15 cellular contexts compared by ENCODE assay signal in genomic region chr17:35521654-35522256, GRCh38. TPM values are rescaled to one million over a fixed set of nuclear protein-coding genes. Genes with fewer than 3 reads are reported as not detected.
DNase-seq lines count a peak whose midpoint lies in the region; ATAC-seq, FAIRE-seq and TF ChIP-seq lines count a peak whose summit lies in the region.
"Not testable (repeated sequence)": the region's sequence is repeated elsewhere in the genome, so short reads cannot be mapped to it uniquely, and the experiment has no call there.
"Had no signal": no experiment of that assay in that cellular context is flagged by ENCODE, and none has a peak within 500 bp of the region (broad histone marks: within the 10 kb centered on the region; RNA-seq: fewer than 3 reads in every experiment).

No MANE protein-coding gene starts in this region.

- CTCF ChIA-PET in CD4-positive, alpha-beta memory T cell (lab: Charles Lee; ENCODE audit: partially characterized antibody): interaction anchor here (1.1 to 12.1 kb wide), 5 partner anchors 9 to 209 kb away, joined by 3 to 107 read pairs (median 16); partner anchors contain the start of gene SLFN12L
- CTCF ChIA-PET in activated CD4-positive, alpha-beta T cell treated with anti-CD3 and anti-CD28 coated beads for 36 hours (lab: Charles Lee): interaction anchor here (0.6 to 2.4 kb wide), 4 partner anchors 11 to 209 kb away, joined by 3 to 10 read pairs (median 6); partner anchors contain the start of gene SLFN12L

- H3K9me3 ChIP-seq in CD4-positive, alpha-beta memory T cell (ENCODE audit: control insufficient read depth in 1 of 2, low read length in 2 of 2): not testable (repeated sequence)

- peaks cover 23% of the 10 kb centered on the region for H3K36me3 ChIP-seq in CD4-positive, alpha-beta memory T cell (ENCODE audit: insufficient read depth, low read length)
- not testable (repeated sequence) for H3K36me3 ChIP-seq in bronchial epithelial cell (ENCODE audit: control insufficient read depth, insufficient read depth, low read length)

- H3K4me1 ChIP-seq in CD4-positive, alpha-beta memory T cell (ENCODE audit: insufficient read depth, low read length): peaks cover 86% of the 10 kb centered on the region

- not testable (repeated sequence) for H3K27me3 ChIP-seq in CD4-positive, alpha-beta memory T cell (ENCODE audit: insufficient read depth, low read length); bronchial epithelial cell (ENCODE audit: control insufficient read depth, insufficient read depth, low read length)

- peak; percentile 45 to 84 (median 58) for DNase-seq in CD4-positive, alpha-beta memory T cell
- peak; percentile 67 for DNase-seq in M059J (ENCODE audit: low read depth)
- DNase-seq in SIG-M5 treated with dmso at 0.1 percent for 504 hours (lab: John Stamatoyannopoulos, UW; ENCODE audit: unreplicated experiment): peak; percentile 76
- peak; percentile 48 for DNase-seq in activated CD4-positive, alpha-beta T cell treated with anti-CD3 and anti-CD28 coated beads for 36 hours
- peak; percentile 51 for DNase-seq in bronchial epithelial cell (ENCODE audit: low read depth)
- peak in 6 of 10 donors; percentile 26 to 66 (median 42) for DNase-seq in naive thymus-derived CD8-positive, alpha-beta T cell

- H3K4me1 Mint-ChIP-seq in CD4-positive, alpha-beta memory T cell: peaks cover 84 to 98% (median 92%) of the 10 kb centered on the region in 4 donors
- peaks cover 92% of the 10 kb centered on the region for H3K4me1 Mint-ChIP-seq in activated CD4-positive, alpha-beta T cell treated with anti-CD3 and anti-CD28 coated beads for 36 hours
- H3K4me1 Mint-ChIP-seq in activated T-helper 17 cell treated with anti-CD3 and anti-CD28 coated beads, Interleukin-2, amount 50 U/mL, for 72 hours: peaks cover 80% of the 10 kb centered on the region
- peaks cover 70 to 100% (median 95%) of the 10 kb centered on the region in 4 donors for H3K4me1 Mint-ChIP-seq in naive thymus-derived CD8-positive, alpha-beta T cell
- peaks cover 98% of the 10 kb centered on the region for H3K4me1 Mint-ChIP-seq in stimulated activated naive CD8-positive, alpha-beta T cell treated with anti-CD3 and anti-CD28 coated beads, Interleukin-15, Interleukin-2, amounts not matched to agents 100 ng/mL and 50 ng/mL, for 24 hours (ENCODE audit: low read depth)

- intact Hi-C loops in CD4-positive, alpha-beta memory T cell (cut with micrococcal nuclease): loop anchor here (1.0 to 2.0 kb wide), 3 partner anchors 9 to 35 kb away; partner anchors contain the start of gene SLFN12L
- intact Hi-C loops in activated CD4-positive, alpha-beta T cell treated with anti-CD3 and anti-CD28 coated beads for 36 hours (cut with DNase I, micrococcal nuclease): not testable (repeated sequence)

- not testable (repeated sequence) for FAIRE-seq in bronchial epithelial cell (lab: Jason Lieb, UNC)

- H3K9me3 Mint-ChIP-seq in CD4-positive, alpha-beta memory T cell; activated CD4-positive, alpha-beta T cell treated with anti-CD3 and anti-CD28 coated beads for 36 hours (ENCODE audit: low read depth); activated T-helper 17 cell treated with anti-CD3 and anti-CD28 coated beads, Interleukin-2, amount 50 U/mL, for 72 hours; naive thymus-derived CD8-positive, alpha-beta T cell; stimulated activated naive CD8-positive, alpha-beta T cell treated with anti-CD3 and anti-CD28 coated beads, Interleukin-15, Interleukin-2, amounts not matched to agents 100 ng/mL and 50 ng/mL, for 24 hours: not testable (repeated sequence)

- POLR2A ChIA-PET in CD4-positive, alpha-beta memory T cell (lab: Charles Lee; ENCODE audit: partially characterized antibody): interaction anchor here (0.9 to 9.9 kb wide), 18 partner anchors 13 to 360 kb away, joined by 3 to 208 read pairs (median 4); partner anchors contain the start of genes AP2B1, PEX12, SLFN11 and SLFN12L
- POLR2A ChIA-PET in activated CD4-positive, alpha-beta T cell treated with anti-CD3 and anti-CD28 coated beads for 36 hours (lab: Charles Lee): not testable (repeated sequence)
- POLR2A ChIA-PET in naive thymus-derived CD8-positive, alpha-beta T cell (lab: Charles Lee): interaction anchor here (0.7 to 4.9 kb wide), 9 partner anchors 9 to 282 kb away, joined by 3 to 35 read pairs (median 5); partner anchors contain the start of genes SLFN12L, SLFN13 and SLFN5

- peak overlapping the region in 1 of 2 donors; percentile 10 for H3K4me3 ChIP-seq in CD4-positive, alpha-beta memory T cell (ENCODE audit: low read length in 2 of 2)
- not testable (repeated sequence) for H3K4me3 ChIP-seq in bronchial epithelial cell (ENCODE audit: low read depth, low read length)

- ATAC-seq in activated CD4-positive, alpha-beta T cell treated with anti-CD3 and anti-CD28 coated beads for 36 hours: peak; percentile 96
- ATAC-seq in activated T-helper 17 cell treated with anti-CD3 and anti-CD28 coated beads, Interleukin-2, amount 50 U/mL, for 72 hours (replicated peaks): peak; percentile 96
- ATAC-seq in naive thymus-derived CD8-positive, alpha-beta T cell: peak; percentile 96 to 98

- H3K27ac Mint-ChIP-seq in CD4-positive, alpha-beta memory T cell: peak overlapping the region; percentile 82 to 95 (median 91)
- H3K27ac Mint-ChIP-seq in activated CD4-positive, alpha-beta T cell treated with anti-CD3 and anti-CD28 coated beads for 36 hours: peak overlapping the region; percentile 83
- peak overlapping the region; percentile 30 for H3K27ac Mint-ChIP-seq in activated T-helper 17 cell treated with anti-CD3 and anti-CD28 coated beads, Interleukin-2, amount 50 U/mL, for 72 hours
- peak overlapping the region; percentile 34 to 96 (median 92) for H3K27ac Mint-ChIP-seq in naive thymus-derived CD8-positive, alpha-beta T cell
- peak overlapping the region; percentile 92 for H3K27ac Mint-ChIP-seq in stimulated activated naive CD8-positive, alpha-beta T cell treated with anti-CD3 and anti-CD28 coated beads, Interleukin-15, Interleukin-2, amounts not matched to agents 100 ng/mL and 50 ng/mL, for 24 hours

- not testable (repeated sequence) for TF ChIP-seq CTCF in bronchial epithelial cell (IDR thresholded peaks at IDR 0.05; ENCODE audit: insufficient read depth, low read length, severe bottlenecking)

- peak overlapping the region; percentile 54 for H3K27ac ChIP-seq in CD4-positive, alpha-beta memory T cell (ENCODE audit: low read depth, low read length)

- H3K4me3 Mint-ChIP-seq in CD4-positive, alpha-beta memory T cell: peak overlapping the region; percentile 77 to 91 (median 81)
- H3K4me3 Mint-ChIP-seq in activated CD4-positive, alpha-beta T cell treated with anti-CD3 and anti-CD28 coated beads for 36 hours: peak overlapping the region; percentile 15
- H3K4me3 Mint-ChIP-seq in activated T-helper 17 cell treated with anti-CD3 and anti-CD28 coated beads, Interleukin-2, amount 50 U/mL, for 72 hours: peak overlapping the region; percentile 59
- H3K4me3 Mint-ChIP-seq in naive thymus-derived CD8-positive, alpha-beta T cell: peak overlapping the region; percentile 39 to 89 (median 80)
- H3K4me3 Mint-ChIP-seq in stimulated activated naive CD8-positive, alpha-beta T cell treated with anti-CD3 and anti-CD28 coated beads, Interleukin-15, Interleukin-2, amounts not matched to agents 100 ng/mL and 50 ng/mL, for 24 hours: peak overlapping the region; percentile 67

- H3K27me3 Mint-ChIP-seq in CD4-positive, alpha-beta memory T cell; activated CD4-positive, alpha-beta T cell treated with anti-CD3 and anti-CD28 coated beads for 36 hours; activated T-helper 17 cell treated with anti-CD3 and anti-CD28 coated beads, Interleukin-2, amount 50 U/mL, for 72 hours; naive thymus-derived CD8-positive, alpha-beta T cell; stimulated activated naive CD8-positive, alpha-beta T cell treated with anti-CD3 and anti-CD28 coated beads, Interleukin-15, Interleukin-2, amounts not matched to agents 100 ng/mL and 50 ng/mL, for 24 hours: not testable (repeated sequence)

- H3K36me3 Mint-ChIP-seq in CD4-positive, alpha-beta memory T cell: peaks cover 71 to 73% of the 10 kb centered on the region in 2 donors
- H3K36me3 Mint-ChIP-seq in activated CD4-positive, alpha-beta T cell treated with anti-CD3 and anti-CD28 coated beads for 36 hours (ENCODE audit: low read depth): peaks cover 60% of the 10 kb centered on the region
- peaks cover 89% of the 10 kb centered on the region for H3K36me3 Mint-ChIP-seq in activated T-helper 17 cell treated with anti-CD3 and anti-CD28 coated beads, Interleukin-2, amount 50 U/mL, for 72 hours (ENCODE audit: low read depth)
- H3K36me3 Mint-ChIP-seq in naive thymus-derived CD8-positive, alpha-beta T cell: peaks cover 0 to 76% (median 37%) of the 10 kb centered on the region in 3 donors
- H3K36me3 Mint-ChIP-seq in stimulated activated naive CD8-positive, alpha-beta T cell treated with anti-CD3 and anti-CD28 coated beads, Interleukin-15, Interleukin-2, amounts not matched to agents 100 ng/mL and 50 ng/mL, for 24 hours (ENCODE audit: low read depth): peaks cover 75% of the 10 kb centered on the region

RNA-seq across cellular contexts. Expression of gene SLFN12L, which starts 15.7 kb away (rescaled TPM):
- 10 to 100 TPM; 75.4 to 78.8 TPM for total RNA-seq in CD4-positive, alpha-beta memory T cell
- polyA plus RNA-seq in CD4-positive, alpha-beta memory T cell: 10 to 100 TPM; 13.4 to 23.0 TPM
- total RNA-seq in M059J (2014; rRNA removed; shearing (Covaris generic)): 0.37 and 1.4 TPM in 2 replicates
- 10 to 100 TPM; 23.3 to 23.7 TPM for total RNA-seq in activated CD4-positive, alpha-beta T cell treated with anti-CD3 and anti-CD28 coated beads for 36 hours
- total RNA-seq in activated T-helper 17 cell treated with anti-CD3 and anti-CD28 coated beads, Interleukin-2, amount 50 U/mL, for 72 hours: 10 to 100 TPM; 56.1 to 72.2 TPM
- total RNA-seq in bronchial epithelial cell: under 0.01 and 0.13 TPM in 2 replicates
- 10 to 100 TPM; 44.7 to 51.1 TPM for total RNA-seq in naive thymus-derived CD8-positive, alpha-beta T cell
- polyA plus RNA-seq in naive thymus-derived CD8-positive, alpha-beta T cell: 10 to 100 TPM in 2 of 3 donors, 1 to 10 TPM in 1; 9.6 to 12.3 (median 10.9) TPM
- total RNA-seq: glomerular endothelial cell had no signal
- polyA plus RNA-seq: GM23248, SK-N-SH had no signal

RNA-seq across cellular contexts. Expression of gene SLFN14, which starts 38.9 kb away (rescaled TPM):
- total RNA-seq in CD4-positive, alpha-beta memory T cell: not detected
- polyA plus RNA-seq in CD4-positive, alpha-beta memory T cell: under 1 TPM in 1 of 2 donors, not detected in 1; 0.18 TPM
- not detected in 2 replicates for total RNA-seq in M059J (2014; rRNA removed; shearing (Covaris generic))
- total RNA-seq in activated CD4-positive, alpha-beta T cell treated with anti-CD3 and anti-CD28 coated beads for 36 hours: not detected
- under 1 TPM in 1 of 2 donors, not detected in 1; 0.08 TPM for total RNA-seq in activated T-helper 17 cell treated with anti-CD3 and anti-CD28 coated beads, Interleukin-2, amount 50 U/mL, for 72 hours
- not detected in 2 replicates for total RNA-seq in bronchial epithelial cell
- total RNA-seq in naive thymus-derived CD8-positive, alpha-beta T cell: not detected
- polyA plus RNA-seq in naive thymus-derived CD8-positive, alpha-beta T cell: under 1 TPM; 0.06 to 0.33 (median 0.13) TPM
- total RNA-seq: body of pancreas, esophagus muscularis mucosa, GM23248, posterior vena cava, subcutaneous adipose tissue had no signal
- polyA plus RNA-seq: GM23248, SK-N-SH had no signal

RNA-seq across cellular contexts. Expression of gene PEX12, which starts 56.6 kb away (rescaled TPM):
- 1 to 10 TPM; 8.2 to 8.5 TPM for total RNA-seq in CD4-positive, alpha-beta memory T cell
- polyA plus RNA-seq in CD4-positive, alpha-beta memory T cell: 1 to 10 TPM; 1.3 to 2.8 TPM
- 7.0 and 8.8 TPM in 2 replicates for total RNA-seq in M059J (2014; rRNA removed; shearing (Covaris generic))
- total RNA-seq in activated CD4-positive, alpha-beta T cell treated with anti-CD3 and anti-CD28 coated beads for 36 hours: 1 to 10 TPM; 5.7 to 6.1 TPM
- total RNA-seq in activated T-helper 17 cell treated with anti-CD3 and anti-CD28 coated beads, Interleukin-2, amount 50 U/mL, for 72 hours: 1 to 10 TPM; 1.9 to 2.6 TPM
- 1.8 and 2.9 TPM in 2 replicates for total RNA-seq in bronchial epithelial cell
- total RNA-seq in naive thymus-derived CD8-positive, alpha-beta T cell: 1 to 10 TPM; 6.8 TPM
- 1 to 10 TPM; 1.7 to 2.5 (median 1.9) TPM for polyA plus RNA-seq in naive thymus-derived CD8-positive, alpha-beta T cell

Comparison
In these comparisons a context has a peak if more than half of its experiments do, and no peak if none do; other contexts are left out.
1. H3K27ac Mint-ChIP-seq: peak in every context shown above with its lines; median percentile 92 in naive thymus-derived CD8-positive, alpha-beta T cell; 92 in stimulated activated naive CD8-positive, alpha-beta T cell treated with anti-CD3 and anti-CD28 coated beads, Interleukin-15, Interleukin-2, amounts not matched to agents 100 ng/mL and 50 ng/mL, for 24 hours; 91 in CD4-positive, alpha-beta memory T cell; 83 in activated CD4-positive, alpha-beta T cell treated with anti-CD3 and anti-CD28 coated beads for 36 hours; 30 in activated T-helper 17 cell treated with anti-CD3 and anti-CD28 coated beads, Interleukin-2, amount 50 U/mL, for 72 hours.
2. H3K4me3 Mint-ChIP-seq: peak in every context shown above with its lines; median percentile 81 in CD4-positive, alpha-beta memory T cell; 80 in naive thymus-derived CD8-positive, alpha-beta T cell; 67 in stimulated activated naive CD8-positive, alpha-beta T cell treated with anti-CD3 and anti-CD28 coated beads, Interleukin-15, Interleukin-2, amounts not matched to agents 100 ng/mL and 50 ng/mL, for 24 hours; 59 in activated T-helper 17 cell treated with anti-CD3 and anti-CD28 coated beads, Interleukin-2, amount 50 U/mL, for 72 hours; 15 in activated CD4-positive, alpha-beta T cell treated with anti-CD3 and anti-CD28 coated beads for 36 hours.
3. RNA of gene SLFN12L, which starts 15.7 kb away (total RNA-seq): 75.4 to 78.8 TPM in CD4-positive, alpha-beta memory T cell, 56.1 to 72.2 TPM in activated T-helper 17 cell treated with anti-CD3 and anti-CD28 coated beads, Interleukin-2, amount 50 U/mL, for 72 hours, 44.7 to 51.1 TPM in naive thymus-derived CD8-positive, alpha-beta T cell and 23.3 to 23.7 TPM in activated CD4-positive, alpha-beta T cell treated with anti-CD3 and anti-CD28 coated beads for 36 hours; 0.37 to 1.4 TPM in M059J and under 0.01 to 0.13 TPM in bronchial epithelial cell; every median in the first group is over 10 times any median in the second.
4. Peak in every context shown above with its lines, with median percentiles within 50 percentile points of each other: DNase-seq and ATAC-seq.